32 cellular contexts compared by ENCODE assay signal in genomic region chr18:54904521-54904920, GRCh38. TPM values are rescaled to one million over a fixed set of nuclear protein-coding genes. Genes with fewer than 3 reads are reported as not detected.
"Had no signal": no experiment of that assay in that cellular context is flagged by ENCODE, and none has a peak within 500 bp of the region (broad histone marks: within the 10 kb centered on the region; RNA-seq: fewer than 3 reads in every experiment).

No MANE protein-coding gene starts in this region.

- FAIRE-seq: colon had no signal

- H3K4me3 ChIP-seq: ascending aorta, breast epithelium, esophagus muscularis mucosa, gastroesophageal sphincter, heart right ventricle had no signal

- H3K9me3 Mint-ChIP-seq: activated B cell treated with CpG ODN at 0.5 μM for 24 hours; activated CD8-positive, alpha-beta T cell treated with anti-CD3 and anti-CD28 coated beads for 36 hours; activated naive CD4-positive, alpha-beta T cell treated with anti-CD3 and anti-CD28 coated beads for 36 hours; activated naive CD8-positive, alpha-beta T cell treated with anti-CD3 and anti-CD28 coated beads, Interleukin-2, amount 10 ng/mL, durations not matched to agents 7 days and 5 days; activated T-cell treated with anti-CD3 and anti-CD28 coated beads, Interleukin-2, amount 50 U/mL, for 4 hours; activated T-helper 17 cell treated with anti-CD3 and anti-CD28 coated beads, Interleukin-2, amount 50 U/mL, for 72 hours; brain; T-helper 2 cell treated with Interferon-gamma antibody and Interleukin-4, amounts not matched to agents 5 μg/mL and 100 μg/mL, for 36 hours had no signal

- H3K9me3 ChIP-seq: ascending aorta, breast epithelium, esophagus muscularis mucosa, gastroesophageal sphincter, heart right ventricle had no signal

- H3K27me3 ChIP-seq: ascending aorta, breast epithelium, esophagus muscularis mucosa, gastroesophageal sphincter, heart right ventricle had no signal

- H3K27me3 Mint-ChIP-seq: activated CD8-positive, alpha-beta T cell treated with anti-CD3 and anti-CD28 coated beads for 36 hours; activated T-helper 17 cell treated with anti-CD3 and anti-CD28 coated beads, Interleukin-2, amount 50 U/mL, for 72 hours had no signal

- DNase-seq: activated B cell treated with CpG ODN at 0.5 μM for 24 hours; activated CD4-positive, alpha-beta T cell treated with anti-CD3 and anti-CD28 coated beads for 48 hours; activated CD4-positive, alpha-beta T cell treated with anti-CD3 and anti-CD28 coated beads, Interleukin-2, amount 50 U/mL, for 1 hour; activated CD4-positive, alpha-beta T cell treated with anti-CD3 and anti-CD28 coated beads, Interleukin-2, amount 50 U/mL, for 48 hours; activated CD8-positive, alpha-beta memory T cell treated with anti-CD3 and anti-CD28 coated beads for 24 hours; activated CD8-positive, alpha-beta T cell treated with anti-CD3 and anti-CD28 coated beads for 36 hours; activated effector memory CD4-positive, alpha-beta T cell treated with Interleukin-2 at 50 U/mL for 16 hours; activated gamma-delta T cell treated with Interleukin-2 at 50 U/mL for 16 hours; activated naive CD4-positive, alpha-beta T cell treated with anti-CD3 and anti-CD28 coated beads for 36 hours; activated naive CD8-positive, alpha-beta T cell treated with anti-CD3 and anti-CD28 coated beads, Interleukin-2, amount 10 ng/mL, durations not matched to agents 7 days and 5 days; activated T-cell treated with anti-CD3 and anti-CD28 coated beads, Interleukin-2, amount 50 U/mL, for 4 hours; caudate nucleus; effector CD8-positive, alpha-beta T cell; erythroblast; foreskin melanocyte; heart right ventricle; SW 1271; T-helper 1 cell; T-helper 17 cell; T1000; WERI-Rb-1 had no signal

- H3K4me1 ChIP-seq: ascending aorta, breast epithelium, esophagus muscularis mucosa, gastroesophageal sphincter, heart right ventricle had no signal

- H3K27ac Mint-ChIP-seq: activated B cell treated with CpG ODN at 0.5 μM for 24 hours; activated CD8-positive, alpha-beta T cell treated with anti-CD3 and anti-CD28 coated beads for 36 hours; activated naive CD4-positive, alpha-beta T cell treated with anti-CD3 and anti-CD28 coated beads for 36 hours; activated naive CD4-positive, alpha-beta T cell treated with anti-CD3 and anti-CD28 coated beads, Interleukin-2, amount 50 U/mL, for 72 hours; activated naive CD8-positive, alpha-beta T cell treated with anti-CD3 and anti-CD28 coated beads, Interleukin-2, amount 10 ng/mL, durations not matched to agents 7 days and 5 days; activated T-helper 17 cell treated with anti-CD3 and anti-CD28 coated beads, Interleukin-2, amount 50 U/mL, for 72 hours; brain; T-helper 17 cell; T-helper 2 cell treated with Interferon-gamma antibody and Interleukin-4, amounts not matched to agents 5 μg/mL and 100 μg/mL, for 36 hours had no signal

- H3K27ac ChIP-seq: ascending aorta, breast epithelium, esophagus muscularis mucosa, gastroesophageal sphincter, heart right ventricle, WERI-Rb-1 had no signal

- ATAC-seq: activated CD4-positive, CD25-positive, alpha-beta regulatory T cell treated with anti-CD3 and anti-CD28 coated beads, Interleukin-2, amount 50 U/mL, for 24 hours; activated CD8-positive, alpha-beta T cell treated with anti-CD3 and anti-CD28 coated beads for 36 hours; activated naive CD4-positive, alpha-beta T cell treated with anti-CD3 and anti-CD28 coated beads, Interleukin-2, amount 50 U/mL, for 72 hours; activated T-cell treated with anti-CD3 and anti-CD28 coated beads, Interleukin-2, amount 50 U/mL, for 4 hours; activated T-helper 17 cell treated with anti-CD3 and anti-CD28 coated beads, Interleukin-2, amount 50 U/mL, for 72 hours; gastroesophageal sphincter; heart right ventricle; T-helper 17 cell had no signal

- H3K36me3 Mint-ChIP-seq: activated naive CD4-positive, alpha-beta T cell treated with anti-CD3 and anti-CD28 coated beads, Interleukin-2, amount 50 U/mL, for 72 hours; activated naive CD8-positive, alpha-beta T cell treated with anti-CD3 and anti-CD28 coated beads, Interleukin-2, amount 10 ng/mL, durations not matched to agents 7 days and 5 days; brain had no signal

- H3K4me3 Mint-ChIP-seq: activated B cell treated with CpG ODN at 0.5 μM for 24 hours; activated CD8-positive, alpha-beta T cell treated with anti-CD3 and anti-CD28 coated beads for 36 hours; activated naive CD4-positive, alpha-beta T cell treated with anti-CD3 and anti-CD28 coated beads for 36 hours; activated naive CD8-positive, alpha-beta T cell treated with anti-CD3 and anti-CD28 coated beads, Interleukin-2, amount 10 ng/mL, durations not matched to agents 7 days and 5 days; activated T-cell treated with anti-CD3 and anti-CD28 coated beads, Interleukin-2, amount 50 U/mL, for 4 hours; activated T-helper 17 cell treated with anti-CD3 and anti-CD28 coated beads, Interleukin-2, amount 50 U/mL, for 72 hours; brain; T-helper 17 cell; T-helper 2 cell treated with Interferon-gamma antibody and Interleukin-4, amounts not matched to agents 5 μg/mL and 100 μg/mL, for 36 hours had no signal

- H3K4me1 Mint-ChIP-seq: activated B cell treated with CpG ODN at 0.5 μM for 24 hours; activated naive CD8-positive, alpha-beta T cell treated with anti-CD3 and anti-CD28 coated beads, Interleukin-2, amount 10 ng/mL, durations not matched to agents 7 days and 5 days; activated T-helper 17 cell treated with anti-CD3 and anti-CD28 coated beads, Interleukin-2, amount 50 U/mL, for 72 hours; brain; T-helper 17 cell had no signal

- H3K36me3 ChIP-seq: ascending aorta, breast epithelium, gastroesophageal sphincter, WERI-Rb-1 had no signal

RNA-seq across cellular contexts. Expression of gene CCDC68, which starts 54.7 kb away (rescaled TPM):
- total RNA-seq: activated CD8-positive, alpha-beta T cell treated with anti-CD3 and anti-CD28 coated beads for 36 hours; activated naive CD4-positive, alpha-beta T cell treated with anti-CD3 and anti-CD28 coated beads for 36 hours; activated naive CD4-positive, alpha-beta T cell treated with anti-CD3 and anti-CD28 coated beads, Interleukin-2, amount 50 U/mL, for 72 hours; activated naive CD8-positive, alpha-beta T cell treated with anti-CD3 and anti-CD28 coated beads, Interleukin-2, amount 10 ng/mL, durations not matched to agents 7 days and 5 days; activated T-cell treated with anti-CD3 and anti-CD28 coated beads, Interleukin-2, amount 50 U/mL, for 4 hours; chondrocyte; T-helper 17 cell had no signal
